In the genomic region with DNA sequence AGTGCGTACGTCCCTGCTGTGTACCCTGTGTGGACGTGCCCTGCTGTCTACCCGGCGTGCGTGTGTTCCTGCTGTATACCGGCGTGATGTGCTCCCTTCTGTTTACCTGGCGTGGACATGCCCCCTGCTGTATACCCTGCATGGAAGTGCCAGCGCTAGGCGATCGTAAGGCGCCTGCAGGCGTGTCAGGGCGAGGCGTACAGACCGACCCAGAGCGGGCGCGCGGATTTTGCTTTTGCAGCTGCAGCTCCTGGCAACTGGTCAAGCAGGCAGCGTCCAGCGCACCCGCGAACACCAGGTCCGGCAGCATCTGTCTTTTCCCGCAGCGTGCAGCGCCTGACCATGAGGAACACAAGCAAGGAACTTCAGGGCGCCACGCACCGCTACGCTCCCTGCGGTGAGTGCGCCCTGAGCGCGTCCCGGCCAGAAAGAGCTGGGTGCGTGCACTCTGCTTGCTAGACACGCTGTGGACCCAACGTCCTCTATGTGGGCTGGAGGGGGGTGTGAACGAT, we compare ENCODE assay signal across 8 cellular contexts.
DNase-seq lines count a peak whose midpoint lies in the region.

No MANE protein-coding gene starts in this region.

- H3K4me3 ChIP-seq in NT2/D1 (ENCODE audit: insufficient read length, low read depth) (peak overlapping the region; percentile 70), mucosa of rectum (ENCODE audit: low read length in 2 of 2) (peak overlapping the region; percentile 62 to 70)

- DNase-seq in NCI-H1092 treated with DMSO at 0.1 percent for 48 hours (lab: John Stamatoyannopoulos, UW) (peak; percentile 13), NCI-H1092 (lab: John Stamatoyannopoulos, UW) (no peak), NT2/D1 (ENCODE audit: low read depth, low spot score) (no peak), NCI-H526 treated with DMSO at 0.1 percent for 48 hours (lab: John Stamatoyannopoulos, UW) (no peak), NCI-H2107 (lab: John Stamatoyannopoulos, UW) (no peak)
- DNase-seq in effector CD4-positive, alpha-beta T cell = peak; percentile 3
- no peak for DNase-seq in activated CD4-positive, CD25-positive, alpha-beta regulatory T cell treated with anti-CD3 and anti-CD28 coated beads, Interleukin-2, amount 50 U/mL, for 72 hours

- H3K27me3 ChIP-seq in NT2/D1 (ENCODE audit: insufficient read depth, insufficient read length) (peaks cover 52% of the 10 kb centered on the region), mucosa of rectum (ENCODE audit: control insufficient read depth in 2 of 2, insufficient read depth in 2 of 2, low read length in 2 of 2) (peaks cover 13 to 17% of the 10 kb centered on the region in 2 donors)

- no peak overlapping the region for H3K27ac ChIP-seq in mucosa of rectum (ENCODE audit: low read depth in 2 of 2, low read length in 2 of 2)

- H3K36me3 ChIP-seq in NT2/D1 (ENCODE audit: insufficient read depth, insufficient read length, low read length) (no peaks in the 10 kb centered on the region), mucosa of rectum (ENCODE audit: control insufficient read depth in 2 of 2, insufficient read depth in 2 of 2, low read length in 2 of 2) (no peaks in the 10 kb centered on the region)

- H3K9me3 ChIP-seq in NT2/D1 (ENCODE audit: insufficient read depth, low read length) (no peaks in the 10 kb centered on the region), mucosa of rectum (ENCODE audit: control insufficient read depth in 2 of 2, low read length in 2 of 2) (no peaks in the 10 kb centered on the region)

- peaks cover 11% of the 10 kb centered on the region for H3K4me1 ChIP-seq in NT2/D1 (ENCODE audit: insufficient read depth, insufficient read length)
- H3K4me1 ChIP-seq in mucosa of rectum (ENCODE audit: control insufficient read depth in 2 of 2, insufficient read depth in 2 of 2, low read length in 2 of 2) = peaks cover 8 to 9% of the 10 kb centered on the region in 2 donors

- H3K9ac ChIP-seq in NT2/D1 (ENCODE audit: insufficient read length, low read depth) (peak overlapping the region; percentile 54), mucosa of rectum (ENCODE audit: low read depth in 1 of 2, low read length in 2 of 2) (no peak overlapping the region)

Comparison
In these comparisons a context has a peak if more than half of its experiments do, and no peak if none do; other contexts are left out.
1. DNase-seq: peak in NCI-H1092 treated with DMSO at 0.1 percent for 48 hours (single experiment) and effector CD4-positive, alpha-beta T cell (single experiment); none in NCI-H1092 (single experiment), NT2/D1 (single experiment), NCI-H526 treated with DMSO at 0.1 percent for 48 hours (single experiment), activated CD4-positive, CD25-positive, alpha-beta regulatory T cell treated with anti-CD3 and anti-CD28 coated beads, Interleukin-2, amount 50 U/mL, for 72 hours (single experiment) and NCI-H2107 (single experiment).